ENCODE assay signal across 19 cellular contexts in genomic region chr1:212119863-212120262, GRCh38.
A peak's percentile ranks its signal among the peaks of the same experiment; 100 is the strongest.
DNase-seq lines count a peak whose midpoint lies in the region; ATAC-seq and TF ChIP-seq lines count a peak whose summit lies in the region.
"Had no signal": no experiment of that assay in that cellular context is flagged by ENCODE, and none has a peak within 500 bp of the region (broad histone marks: within the 10 kb centered on the region; RNA-seq: fewer than 3 reads in every experiment).

No MANE protein-coding gene starts in this region.

- H3K4me1 Mint-ChIP-seq in activated CD4-positive, alpha-beta memory T cell treated with anti-CD3 and anti-CD28 coated beads for 36 hours (ENCODE audit: low read depth) = peaks cover 8% of the 10 kb centered on the region

- no peaks in the 10 kb centered on the region for H3K27me3 Mint-ChIP-seq in activated CD4-positive, alpha-beta memory T cell treated with anti-CD3 and anti-CD28 coated beads for 36 hours

- peaks cover 3% of the 10 kb centered on the region for H3K36me3 Mint-ChIP-seq in activated CD4-positive, alpha-beta memory T cell treated with anti-CD3 and anti-CD28 coated beads for 36 hours

- H3K4me3 Mint-ChIP-seq in activated CD4-positive, alpha-beta memory T cell treated with anti-CD3 and anti-CD28 coated beads for 36 hours = no peak overlapping the region

- H3K27me3 ChIP-seq in esophagus (ENCODE audit: control insufficient read depth in 1 of 2, insufficient read depth in 2 of 2, low read length in 2 of 2) = no peaks in the 10 kb centered on the region
- no peaks in the 10 kb centered on the region for H3K27me3 ChIP-seq in right cardiac atrium (ENCODE audit: control insufficient read depth, insufficient read depth)
- H3K27me3 ChIP-seq in psoas muscle (ENCODE audit: insufficient read depth in 3 of 3, low read length in 2 of 3) = no peaks in the 10 kb centered on the region
- H3K27me3 ChIP-seq: BE2C, Peyer's patch had no signal

- H3K4me3 ChIP-seq in esophagus (ENCODE audit: low read depth in 1 of 2, low read length in 2 of 2) (no peak overlapping the region), right cardiac atrium (ENCODE audit: low read length) (no peak overlapping the region), psoas muscle (no peak overlapping the region)
- H3K4me3 ChIP-seq: Peyer's patch had no signal

- H3K9me3 Mint-ChIP-seq in activated CD4-positive, alpha-beta memory T cell treated with anti-CD3 and anti-CD28 coated beads for 36 hours = no peaks in the 10 kb centered on the region

- H3K27ac Mint-ChIP-seq in activated CD4-positive, alpha-beta memory T cell treated with anti-CD3 and anti-CD28 coated beads for 36 hours = no peak overlapping the region

- POLR2A ChIA-PET in activated CD4-positive, alpha-beta memory T cell treated with anti-CD3 and anti-CD28 coated beads for 36 hours (lab: Charles Lee) = no interaction called here

- CTCF ChIA-PET in activated CD4-positive, alpha-beta memory T cell treated with anti-CD3 and anti-CD28 coated beads for 36 hours (lab: Charles Lee) = no interaction called here

- intact Hi-C loops in right cardiac atrium (cut with DNase I) (no loop called here), psoas muscle (cut with DNase I) (loop anchor here (2.0 to 5.0 kb wide), 6 partner anchors 41 to 167 kb away; partner anchors contain the start of gene PPP2R5A (in 2 of the 2))
- intact Hi-C loops in activated CD4-positive, alpha-beta memory T cell treated with anti-CD3 and anti-CD28 coated beads for 36 hours (cut with micrococcal nuclease) = no loop called here

- peaks cover 3 to 4% of the 10 kb centered on the region in 2 donors for H3K4me1 ChIP-seq in esophagus (ENCODE audit: control insufficient read depth in 2 of 2, insufficient read depth in 2 of 2, low read length in 1 of 2)
- H3K4me1 ChIP-seq in right cardiac atrium (ENCODE audit: control insufficient read depth, insufficient read depth, low read length) = peaks cover 2% of the 10 kb centered on the region
- H3K4me1 ChIP-seq in psoas muscle = peaks cover 27% of the 10 kb centered on the region
- H3K4me1 ChIP-seq: BE2C had no signal

- 96 to 99% methylated on average over 3 of the region's 3 CpGs for WGBS in esophagus, 2 donors
- WGBS in right cardiac atrium = 91% methylated on average over 3 of the region's 3 CpGs
- 72 to 96% (median 76%) methylated on average over 3 of the region's 3 CpGs for WGBS in psoas muscle, 3 donors

- DNase-seq in HuH-7.5 (ENCODE audit: low spot score) (peak; percentile 18), right cardiac atrium (no peak), psoas muscle (no peak)
- DNase-seq in activated CD4-positive, alpha-beta memory T cell treated with anti-CD3 and anti-CD28 coated beads for 36 hours = no peak
- DNase-seq: BE2C, EL, GF-D8, KBM-7, MM.1S, NCI-H1092, NCI-H1436, NCI-H187 treated with DMSO at 0.1 percent for 48 hours, NCI-H2227 treated with DMSO at 0.1 percent for 48 hours, NCI-H524, NCI-H774, Peyer's patch had no signal

- no peaks in the 10 kb centered on the region for H3K9me3 ChIP-seq in esophagus (ENCODE audit: control insufficient read depth in 2 of 2, insufficient read depth in 1 of 2, low read depth in 1 of 2, low read length in 1 of 2)
- no peaks in the 10 kb centered on the region for H3K9me3 ChIP-seq in right cardiac atrium (ENCODE audit: control insufficient read depth, low read length)
- no peaks in the 10 kb centered on the region for H3K9me3 ChIP-seq in psoas muscle
- H3K9me3 ChIP-seq: BE2C, Peyer's patch had no signal

- no peak for ATAC-seq in right cardiac atrium
- ATAC-seq in psoas muscle = peak; percentile 12 to 39 (median 22)
- ATAC-seq in GM21390 (IDR thresholded peaks at IDR 0.05; ENCODE audit: unreplicated experiment) = no peak
- ATAC-seq in HG02884 (IDR thresholded peaks at IDR 0.05; ENCODE audit: unreplicated experiment) = no peak

- H3K27ac ChIP-seq in esophagus (ENCODE audit: low read depth in 2 of 2, low read length in 1 of 2) (peak overlapping the region; percentile 24 to 76), right cardiac atrium (ENCODE audit: low read length) (peak overlapping the region; percentile 68), psoas muscle (peak overlapping the region; percentile 90)
- H3K27ac ChIP-seq: Peyer's patch had no signal

- H3K36me3 ChIP-seq in esophagus (ENCODE audit: control insufficient read depth in 2 of 2, insufficient read depth in 2 of 2, low read length in 1 of 2) = no peaks in the 10 kb centered on the region
- H3K36me3 ChIP-seq in psoas muscle (ENCODE audit: insufficient read depth in 1 of 2, low read depth in 1 of 2) = no peaks in the 10 kb centered on the region
- H3K36me3 ChIP-seq: BE2C, Peyer's patch had no signal

- no peak for TF ChIP-seq CTCF in psoas muscle (IDR thresholded peaks at IDR 0.05)

Comparison
In these comparisons a context has a peak if more than half of its experiments do, and no peak if none do; other contexts are left out.
1. ATAC-seq: peak in psoas muscle (4 of 4); none in right cardiac atrium (0 of 2), GM21390 (single experiment) and HG02884 (single experiment).
2. intact Hi-C loops: an anchor here in psoas muscle (2.0 to 5.0 kb wide); none called in right cardiac atrium and activated CD4-positive, alpha-beta memory T cell treated with anti-CD3 and anti-CD28 coated beads for 36 hours.
3. Peak in every context shown above with its lines, with median percentiles within 50 percentile points of each other: H3K27ac ChIP-seq.